Comparison of ENCODE assay signal across 33 cellular contexts in genomic region chr10:44008917-44009620, GRCh38.
DNase-seq lines count a peak whose midpoint lies in the region; ATAC-seq, FAIRE-seq and TF ChIP-seq lines count a peak whose summit lies in the region.
"Had no signal": no experiment of that assay in that cellular context is flagged by ENCODE, and none has a peak within 500 bp of the region (broad histone marks: within the 10 kb centered on the region; RNA-seq: fewer than 3 reads in every experiment).

No MANE protein-coding gene starts in this region.

- TF ChIP-seq CTCF in breast epithelium (IDR thresholded peaks at IDR 0.05) (no peak), mammary epithelial cell (conservative IDR thresholded peaks at IDR 0.05 in 1 of 2, IDR thresholded peaks at IDR 0.05 in 1 of 2; ENCODE audit: extremely low read depth in 1 of 2, insufficient read depth in 1 of 2, low read depth in 1 of 2, low read length in 2 of 2) (no peak), endothelial cell of umbilical vein (IDR thresholded peaks at IDR 0.05; ENCODE audit: extremely low read depth in 1 of 2, insufficient read depth in 1 of 2, low read depth in 1 of 2, low read length in 2 of 2) (no peak), psoas muscle (IDR thresholded peaks at IDR 0.05) (no peak)

- CTCF ChIA-PET in mammary epithelial cell (lab: Charles Lee; ENCODE audit: low non-redundant PET) (no interaction called here), endothelial cell of umbilical vein (lab: Charles Lee) (no interaction called here)

- H3K79me2 ChIP-seq in mammary epithelial cell (ENCODE audit: insufficient read depth, low read length) (no peaks in the 10 kb centered on the region), endothelial cell of umbilical vein (ENCODE audit: control insufficient read depth, insufficient read depth, low read length) (no peaks in the 10 kb centered on the region)

- POLR2A ChIA-PET in endothelial cell of umbilical vein (lab: Charles Lee): no interaction called here

- no TSS peak for BruUV-seq in mammary epithelial cell (replicated peaks; lab: Mats Ljungman, UMichigan)
- TSS peak; percentile 93 for BruUV-seq in endothelial cell of umbilical vein (replicated peaks; lab: Mats Ljungman, UMichigan)

- H3K4me1 ChIP-seq in breast epithelium (no peaks in the 10 kb centered on the region), mammary epithelial cell (ENCODE audit: insufficient read depth, low read length) (no peaks in the 10 kb centered on the region), endothelial cell of umbilical vein (ENCODE audit: control insufficient read depth, extremely low read depth, insufficient read depth, low read length) (peaks cover 18% of the 10 kb centered on the region), psoas muscle (peaks cover 10% of the 10 kb centered on the region)
- H3K4me1 ChIP-seq: SJSA1, transverse colon had no signal

- H3K9me3 ChIP-seq in breast epithelium (no peaks in the 10 kb centered on the region), mammary epithelial cell (replicated peaks; ENCODE audit: insufficient read depth, low read length) (peaks cover 10% of the 10 kb centered on the region), endothelial cell of umbilical vein (replicated peaks; ENCODE audit: control insufficient read depth, insufficient read depth, low read length) (no peaks in the 10 kb centered on the region), psoas muscle (no peaks in the 10 kb centered on the region)
- H3K9me3 ChIP-seq: ovary, SJSA1, spleen, transverse colon had no signal

- 82% methylated on average over 10 of the region's 10 CpGs for WGBS in mammary epithelial cell (ENCODE audit: low coverage, missing lambda C conversion rate)
- 62 to 67% (median 66%) methylated on average over 10 of the region's 10 CpGs for WGBS in psoas muscle, 3 donors

- intact Hi-C loops in breast epithelium (cut with DNase I; ENCODE audit: low total_unique reads): no loop called here
- intact Hi-C loops in mammary epithelial cell (cut with micrococcal nuclease): no loop called here
- intact Hi-C loops in endothelial cell of umbilical vein (cut with micrococcal nuclease): loop anchor here (1.0 kb wide), 4 partner anchors 99 to 319 kb away; no protein-coding TSS in a partner anchor
- intact Hi-C loops in psoas muscle (cut with DNase I): no loop called here

- FAIRE-seq in endothelial cell of umbilical vein (lab: Jason Lieb, UNC): no peak
- FAIRE-seq in urothelium cell line (lab: Jason Lieb, UNC): peak; percentile 90
- FAIRE-seq: astrocyte, G401.6 had no signal

- H4K20me1 ChIP-seq in mammary epithelial cell (ENCODE audit: insufficient read depth, low read length) (no peaks in the 10 kb centered on the region), endothelial cell of umbilical vein (replicated peaks; ENCODE audit: control insufficient read depth, extremely low read depth, insufficient read depth, low read length) (no peaks in the 10 kb centered on the region)

- H2AFZ ChIP-seq in mammary epithelial cell (ENCODE audit: low read depth, low read length) (no peak overlapping the region), endothelial cell of umbilical vein (ENCODE audit: low read depth, low read length) (no peak overlapping the region)
- H2AFZ ChIP-seq: GM23248 had no signal

- H3K36me3 ChIP-seq in breast epithelium: no peaks in the 10 kb centered on the region
- no peaks in the 10 kb centered on the region for H3K36me3 ChIP-seq in mammary epithelial cell (ENCODE audit: insufficient read depth, low read length)
- no peaks in the 10 kb centered on the region for H3K36me3 ChIP-seq in endothelial cell of umbilical vein (ENCODE audit: control insufficient read depth in 2 of 2, extremely low read depth in 1 of 2, insufficient read depth in 2 of 2, low read length in 2 of 2)
- H3K36me3 ChIP-seq in psoas muscle (ENCODE audit: insufficient read depth in 1 of 2, low read depth in 1 of 2): no peaks in the 10 kb centered on the region
- H3K36me3 ChIP-seq: ovary, SJSA1, spleen, transverse colon had no signal

- no peak for ATAC-seq in psoas muscle
- ATAC-seq in GM21367 (IDR thresholded peaks at IDR 0.05; ENCODE audit: unreplicated experiment): no peak
- no peak for ATAC-seq in HG02763 (IDR thresholded peaks at IDR 0.05; ENCODE audit: unreplicated experiment)
- ATAC-seq: natural killer cell treated with Interleukin-12 subunit alpha and Interleukin-12 subunit beta and Interleukin-15 and Interleukin-18, amount 100 ng/mL, for 72 hours; stimulated activated naive CD8-positive, alpha-beta T cell treated with anti-CD3 and anti-CD28 coated beads, Interleukin-15, amount 100 ng/mL, for 72 hours had no signal

- no peaks in the 10 kb centered on the region for H3K9me1 ChIP-seq in endothelial cell of umbilical vein (replicated peaks; ENCODE audit: control insufficient read depth, extremely low read depth, insufficient read depth, low read length)

- TF ChIP-seq POLR2A in breast epithelium (IDR thresholded peaks at IDR 0.05) (no peak), endothelial cell of umbilical vein (IDR thresholded peaks at IDR 0.05; ENCODE audit: low read depth, low read length) (no peak)

- H3K9ac ChIP-seq in mammary epithelial cell (ENCODE audit: insufficient read depth, low read length) (no peak overlapping the region), endothelial cell of umbilical vein (replicated peaks; ENCODE audit: extremely low read depth, insufficient read depth, low read length) (peak overlapping the region; percentile 52)
- H3K9ac ChIP-seq: GM23248 had no signal

- in situ Hi-C loops in mammary epithelial cell (cut with MboI; ENCODE audit: low sequenced_read_pairs in 2 of 2): no loop called here

- H3K4me3 ChIP-seq in breast epithelium: no peak overlapping the region
- H3K4me3 ChIP-seq in mammary epithelial cell (replicated peaks in 1 of 3; ENCODE audit: insufficient read depth in 1 of 3, low read depth in 2 of 3, low read length in 3 of 3): no peak overlapping the region
- no peak overlapping the region for H3K4me3 ChIP-seq in endothelial cell of umbilical vein (replicated peaks in 1 of 3; ENCODE audit: insufficient read depth in 1 of 3, low read depth in 1 of 3, low read length in 3 of 3)
- H3K4me3 ChIP-seq in psoas muscle: no peak overlapping the region
- H3K4me3 ChIP-seq: GM23248, ovary, SJSA1, spleen, transverse colon had no signal

- DNase-seq in breast epithelium (ENCODE audit: low spot score in 2 of 2) (no peak), mammary epithelial cell (no peak), endothelial cell of umbilical vein (ENCODE audit: low read depth, low spot score) (no peak), psoas muscle (no peak), urothelium cell line (ENCODE audit: low spot score) (no peak)
- no peak for DNase-seq in stimulated activated CD4-positive, alpha-beta T cell treated with anti-CD3 and anti-CD28 coated beads, Interleukin-2, amount 100 ng/mL, for 24 hours
- DNase-seq: 8988T; activated CD4-positive, alpha-beta T cell treated with anti-CD3 and anti-CD28 coated beads for 48 hours; activated gamma-delta T cell treated with Interleukin-2 at 50 U/mL for 16 hours; activated naive CD8-positive, alpha-beta T cell treated with anti-CD3 and anti-CD28 coated beads, Interleukin-2, amount 10 ng/mL, durations not matched to agents 7 days and 5 days; activated T-cell treated with anti-CD3 and anti-CD28 coated beads, Interleukin-2, amount 50 U/mL, for 48 hours; Calu3; caudate nucleus; DMS79; immature natural killer cell; left cardiac atrium; NCI-H1092; NCI-H187; NCI-H446 treated with DMSO at 0.1 percent for 48 hours; NCI-H82; ovary; retina; spleen; stimulated activated CD8-positive, alpha-beta memory T cell treated with anti-CD3 and anti-CD28 coated beads, Interleukin-4, amount 100 ng/mL, for 48 hours; stimulated activated naive CD8-positive, alpha-beta T cell treated with anti-CD3 and anti-CD28 coated beads, Interleukin-15, amount 100 ng/mL, for 72 hours; transverse colon had no signal

- H3K27ac ChIP-seq in breast epithelium (peak overlapping the region; percentile 8 to 74), mammary epithelial cell (ENCODE audit: insufficient read depth, low read depth, low read length) (no peak overlapping the region), endothelial cell of umbilical vein (ENCODE audit: insufficient read depth, low read depth, low read length) (peak overlapping the region; percentile 90), psoas muscle (peak overlapping the region; percentile 30)
- H3K27ac ChIP-seq: GM23248, ovary, SJSA1, transverse colon had no signal

- no peak overlapping the region for H3K4me2 ChIP-seq in mammary epithelial cell (ENCODE audit: insufficient read depth, low read depth, low read length)
- H3K4me2 ChIP-seq in endothelial cell of umbilical vein (ENCODE audit: insufficient read depth, low read length): no peak overlapping the region

- H3K27me3 ChIP-seq in breast epithelium (no peaks in the 10 kb centered on the region), mammary epithelial cell (ENCODE audit: insufficient read depth, low read length) (no peaks in the 10 kb centered on the region), endothelial cell of umbilical vein (ENCODE audit: control insufficient read depth in 2 of 2, insufficient read depth in 2 of 2, low read length in 2 of 2) (no peaks in the 10 kb centered on the region), psoas muscle (ENCODE audit: insufficient read depth in 3 of 3, low read length in 2 of 3) (peaks cover 0 to 3% (median 0%) of the 10 kb centered on the region in 3 donors)
- H3K27me3 ChIP-seq: ovary, SJSA1, spleen, transverse colon had no signal

- dilution Hi-C loops in mammary epithelial cell (cut with HindIII; ENCODE audit: low sequenced_read_pairs) (no loop called here), endothelial cell of umbilical vein (cut with MboI; ENCODE audit: extremely low pct_ligation_motif_present, low sequenced_read_pairs) (no loop called here)

TF ChIP-seq in endothelial cell of umbilical vein, 7 proteins besides CTCF, POLR2A, EP300 and RAD21:
- TF ChIP-seq JUN (IDR thresholded peaks at IDR 0.05; ENCODE audit: borderline replicate concordance, insufficient read depth, insufficient read length, low read depth) (no peak), EZH2 (IDR thresholded peaks at IDR 0.05; ENCODE audit: borderline replicate concordance, low read depth, low read length, severe bottlenecking) (no peak), MYC (IDR thresholded peaks at IDR 0.05; ENCODE audit: low read depth, low read length) (no peak), FOS (IDR thresholded peaks at IDR 0.05; ENCODE audit: borderline replicate concordance, insufficient read depth, low read length) (no peak), GATA2 (IDR thresholded peaks at IDR 0.05; ENCODE audit: insufficient read depth, insufficient read length, low read depth, low read length) (no peak), POLR2AphosphoS5 (IDR thresholded peaks at IDR 0.05; ENCODE audit: insufficient read depth, low read depth, low read length) (no peak), MAX (IDR thresholded peaks at IDR 0.05; ENCODE audit: insufficient read depth, insufficient read length) (no peak)
TF ChIP-seq in endothelial cell of umbilical vein: peak in this region for 0.
